In the genomic region with DNA sequence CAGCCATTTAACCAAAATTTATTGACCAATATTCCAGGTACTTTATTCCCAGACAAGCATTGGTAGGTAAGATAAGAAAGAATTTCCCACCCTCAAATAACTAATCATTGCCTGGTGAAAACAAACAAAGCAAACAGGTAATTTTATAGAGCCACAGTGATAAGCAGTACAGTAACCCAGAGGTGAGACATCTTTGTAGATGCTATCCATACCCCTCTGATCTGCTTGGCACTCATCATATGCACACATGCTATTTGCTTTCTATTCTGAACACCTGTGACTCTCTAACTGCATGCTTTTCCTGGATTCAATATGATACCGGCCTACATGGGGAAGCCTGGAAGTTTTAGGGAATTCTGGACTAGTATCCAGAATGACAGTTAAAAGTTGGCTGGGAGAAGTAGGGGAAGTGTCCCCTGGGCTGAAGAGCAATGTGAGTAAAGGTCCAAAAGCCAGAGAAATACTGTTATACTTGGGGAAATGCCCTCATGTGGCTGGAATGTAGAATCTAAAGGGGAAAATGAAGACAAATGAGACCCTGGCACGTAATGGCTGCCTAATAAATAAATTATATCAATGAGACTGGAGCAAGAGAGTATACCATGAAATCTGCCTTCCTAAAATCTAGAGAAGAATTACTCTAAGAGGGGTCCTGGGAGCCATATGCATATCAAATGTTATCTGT, we compare ENCODE assay signal across 16 cellular contexts.
"Had no signal": no experiment of that assay in that cellular context is flagged by ENCODE, and none has a peak within 500 bp of the region (broad histone marks: within the 10 kb centered on the region; RNA-seq: fewer than 3 reads in every experiment).

No MANE protein-coding gene starts in this region.

- H3K27me3 ChIP-seq: body of pancreas, spleen, stomach had no signal

- H3K36me3 ChIP-seq: left ventricle myocardium inferior, spleen, stomach had no signal

- H3K4me1 ChIP-seq: body of pancreas, left ventricle myocardium inferior, psoas muscle, spleen, stomach had no signal

- DNase-seq: activated CD4-positive, alpha-beta memory T cell treated with anti-CD3 and anti-CD28 coated beads for 36 hours; activated CD4-positive, alpha-beta T cell treated with anti-CD3 and anti-CD28 coated beads for 36 hours; activated CD8-positive, alpha-beta memory T cell treated with anti-CD3 and anti-CD28 coated beads, Interleukin-2, amount 10 ng/mL, durations not matched to agents 7 days and 5 days; activated naive CD4-positive, alpha-beta T cell treated with anti-CD3 and anti-CD28 coated beads for 36 hours; activated T-cell treated with anti-CD3 and anti-CD28 coated beads, Interleukin-2, amount 50 U/mL, for 1 hour; body of pancreas; central memory CD4-positive, alpha-beta T cell; effector memory CD4-positive, alpha-beta T cell; left ventricle myocardium inferior; psoas muscle; spleen; stomach had no signal

- H3K36me3 Mint-ChIP-seq: activated CD4-positive, alpha-beta memory T cell treated with anti-CD3 and anti-CD28 coated beads for 36 hours; activated CD8-positive, alpha-beta memory T cell treated with anti-CD3 and anti-CD28 coated beads, Interleukin-2, amount 10 ng/mL, durations not matched to agents 7 days and 5 days; memory B cell; natural killer cell treated with Interleukin-12 subunit alpha and Interleukin-12 subunit beta and Interleukin-15 and Interleukin-18, amount 100 ng/mL, for 72 hours had no signal

- H3K27ac ChIP-seq: body of pancreas, left ventricle myocardium inferior, psoas muscle, spleen, stomach had no signal

- H3K9me3 Mint-ChIP-seq: activated CD4-positive, alpha-beta memory T cell treated with anti-CD3 and anti-CD28 coated beads for 36 hours; activated naive CD4-positive, alpha-beta T cell treated with anti-CD3 and anti-CD28 coated beads for 36 hours; activated T-helper 2 cell treated with anti-CD3 and anti-CD28 coated beads, Interferon-gamma antibody, Interleukin-2, Interleukin-4, amounts not matched to agents 10 μg/mL and 5 μg/mL and 100 μg/mL, durations not matched to agents 14 hours and 24 hours and 36 hours; memory B cell had no signal

- H3K27me3 Mint-ChIP-seq: activated CD4-positive, alpha-beta memory T cell treated with anti-CD3 and anti-CD28 coated beads for 36 hours; activated CD8-positive, alpha-beta memory T cell treated with anti-CD3 and anti-CD28 coated beads, Interleukin-2, amount 10 ng/mL, durations not matched to agents 7 days and 5 days had no signal

- H3K4me3 Mint-ChIP-seq: activated CD4-positive, alpha-beta memory T cell treated with anti-CD3 and anti-CD28 coated beads for 36 hours; activated CD4-positive, alpha-beta T cell treated with anti-CD3 and anti-CD28 coated beads for 36 hours; activated CD8-positive, alpha-beta memory T cell treated with anti-CD3 and anti-CD28 coated beads, Interleukin-2, amount 10 ng/mL, durations not matched to agents 7 days and 5 days; activated naive CD4-positive, alpha-beta T cell treated with anti-CD3 and anti-CD28 coated beads for 36 hours; memory B cell; natural killer cell treated with Interleukin-12 subunit alpha and Interleukin-12 subunit beta and Interleukin-15 and Interleukin-18, amount 100 ng/mL, for 72 hours had no signal

- H3K4me1 Mint-ChIP-seq: activated CD8-positive, alpha-beta memory T cell treated with anti-CD3 and anti-CD28 coated beads, Interleukin-2, amount 10 ng/mL, durations not matched to agents 7 days and 5 days; memory B cell had no signal

- H3K27ac Mint-ChIP-seq: activated CD4-positive, alpha-beta memory T cell treated with anti-CD3 and anti-CD28 coated beads for 36 hours; activated CD4-positive, alpha-beta T cell treated with anti-CD3 and anti-CD28 coated beads for 36 hours; activated CD8-positive, alpha-beta memory T cell treated with anti-CD3 and anti-CD28 coated beads, Interleukin-2, amount 10 ng/mL, durations not matched to agents 7 days and 5 days; activated naive CD4-positive, alpha-beta T cell treated with anti-CD3 and anti-CD28 coated beads for 36 hours; activated T-helper 2 cell treated with anti-CD3 and anti-CD28 coated beads, Interferon-gamma antibody, Interleukin-2, Interleukin-4, amounts not matched to agents 10 μg/mL and 5 μg/mL and 100 μg/mL, durations not matched to agents 14 hours and 24 hours and 36 hours; memory B cell; natural killer cell treated with Interleukin-12 subunit alpha and Interleukin-12 subunit beta and Interleukin-15 and Interleukin-18, amount 100 ng/mL, for 72 hours had no signal

- H3K4me3 ChIP-seq: body of pancreas, left ventricle myocardium inferior, psoas muscle, spleen, stomach had no signal

- ATAC-seq: activated CD4-positive, alpha-beta T cell treated with anti-CD3 and anti-CD28 coated beads for 36 hours; activated CD8-positive, alpha-beta memory T cell treated with anti-CD3 and anti-CD28 coated beads, Interleukin-2, amount 10 ng/mL, durations not matched to agents 7 days and 5 days; body of pancreas; natural killer cell treated with Interleukin-12 subunit alpha and Interleukin-12 subunit beta and Interleukin-15 and Interleukin-18, amount 100 ng/mL, for 72 hours; psoas muscle; sciatic nerve had no signal
